Comparison of ENCODE assay signal across 8 cellular contexts in the genomic region with DNA sequence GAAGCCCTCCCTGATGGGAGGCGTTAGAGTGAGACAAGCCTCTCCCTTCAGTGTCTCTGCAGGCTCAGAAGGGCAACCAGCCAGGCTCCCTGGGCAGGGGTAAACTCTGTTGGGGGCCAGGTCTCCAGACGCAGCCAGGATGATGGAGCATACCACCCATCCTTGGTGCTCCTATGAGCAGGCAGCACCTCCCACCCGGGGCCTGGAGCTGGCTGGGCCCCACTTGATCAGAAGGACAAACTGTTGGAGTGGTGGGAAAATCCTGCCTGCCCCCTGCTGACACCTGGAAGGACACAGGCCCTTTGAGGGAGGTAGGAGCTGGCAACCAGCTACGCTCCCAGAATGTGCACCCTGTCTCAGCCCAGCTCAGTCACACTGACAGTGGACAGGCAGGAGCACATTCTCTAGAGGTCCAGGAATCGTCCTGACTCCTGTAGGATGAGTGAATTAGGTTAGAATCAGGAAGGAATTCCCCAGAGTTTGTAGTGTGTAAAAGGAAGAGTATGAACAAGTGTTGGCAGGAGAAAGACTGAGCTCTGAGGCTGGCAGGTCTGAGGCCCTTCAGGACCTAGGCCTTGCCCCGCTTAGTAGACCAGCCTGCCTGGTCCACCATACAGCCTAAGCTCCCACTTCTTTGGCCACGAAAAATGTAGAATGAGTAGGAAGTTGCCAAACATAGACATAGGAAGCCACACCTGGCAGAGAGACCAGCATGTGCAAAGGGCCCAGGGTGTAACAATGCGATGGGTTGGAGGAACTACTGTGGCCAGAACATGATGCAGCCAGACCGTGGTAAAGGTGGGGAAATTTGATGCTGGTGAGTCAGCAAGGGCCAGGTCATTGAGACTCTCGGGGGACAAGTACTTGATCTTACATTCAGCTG. TPM values are rescaled to one million over a fixed set of nuclear protein-coding genes. Genes with fewer than 3 reads are reported as not detected.
DNase-seq lines count a peak whose midpoint lies in the region; ATAC-seq and TF ChIP-seq lines count a peak whose summit lies in the region.

No MANE protein-coding gene starts in this region.

- ATAC-seq in stimulated activated naive CD8-positive, alpha-beta T cell treated with anti-CD3 and anti-CD28 coated beads, Interleukin-15, amount 100 ng/mL, for 72 hours = peak; percentile 79

- H3K27ac ChIP-seq in left ventricle myocardium inferior (replicated peaks) = peak overlapping the region; percentile 99

- intact Hi-C loops in left ventricle myocardium inferior (cut with micrococcal nuclease) = no loop called here

- no peak overlapping the region for H3K4me3 ChIP-seq in left ventricle myocardium inferior

- H3K4me3 Mint-ChIP-seq in stimulated activated naive CD8-positive, alpha-beta T cell treated with anti-CD3 and anti-CD28 coated beads, Interleukin-15, amount 100 ng/mL, for 72 hours = no peak overlapping the region

- TF ChIP-seq CTCF in left ventricle myocardium inferior (IDR thresholded peaks at IDR 0.05; ENCODE audit: borderline replicate concordance) = no peak

- peak; percentile 34 for DNase-seq in NCI-H2171 treated with DMSO at 0.1 percent for 48 hours (lab: John Stamatoyannopoulos, UW)
- DNase-seq in NCI-H2171 (lab: John Stamatoyannopoulos, UW) = no peak
- peak; percentile 66 for DNase-seq in RPMI7951 (ENCODE audit: low read depth)
- DNase-seq in left ventricle myocardium inferior = no peak
- DNase-seq in stimulated activated naive CD8-positive, alpha-beta T cell treated with anti-CD3 and anti-CD28 coated beads, Interleukin-15, amount 100 ng/mL, for 72 hours = no peak
- DNase-seq in SIG-M5 treated with dmso at 0.1 percent for 504 hours (lab: John Stamatoyannopoulos, UW; ENCODE audit: unreplicated experiment) = no peak
- DNase-seq in NCI-H2196 (lab: John Stamatoyannopoulos, UW; ENCODE audit: unreplicated experiment) = no peak
- no peak for DNase-seq in amniotic stem cell (lab: John Stamatoyannopoulos, UW)

- H3K36me3 ChIP-seq in left ventricle myocardium inferior = peaks cover 6% of the 10 kb centered on the region

- H3K27me3 ChIP-seq in left ventricle myocardium inferior (ENCODE audit: low read depth) = no peaks in the 10 kb centered on the region

- peaks cover 100% of the 10 kb centered on the region for H3K4me1 ChIP-seq in left ventricle myocardium inferior

- no peak overlapping the region for H3K27ac Mint-ChIP-seq in stimulated activated naive CD8-positive, alpha-beta T cell treated with anti-CD3 and anti-CD28 coated beads, Interleukin-15, amount 100 ng/mL, for 72 hours

- H3K27me3 Mint-ChIP-seq in stimulated activated naive CD8-positive, alpha-beta T cell treated with anti-CD3 and anti-CD28 coated beads, Interleukin-15, amount 100 ng/mL, for 72 hours = no peaks in the 10 kb centered on the region

- peaks cover 3% of the 10 kb centered on the region for H3K4me1 Mint-ChIP-seq in stimulated activated naive CD8-positive, alpha-beta T cell treated with anti-CD3 and anti-CD28 coated beads, Interleukin-15, amount 100 ng/mL, for 72 hours

- no peaks in the 10 kb centered on the region for H3K9me3 Mint-ChIP-seq in stimulated activated naive CD8-positive, alpha-beta T cell treated with anti-CD3 and anti-CD28 coated beads, Interleukin-15, amount 100 ng/mL, for 72 hours

- no peaks in the 10 kb centered on the region for H3K9me3 ChIP-seq in left ventricle myocardium inferior (replicated peaks)

RNA-seq across cellular contexts. Expression of a gene that starts 19.1 kb away (rescaled TPM):
- total RNA-seq in RPMI7951 (2014; rRNA removed; shearing (Covaris generic)) = 9.1 and 9.4 TPM in 2 replicates
- total RNA-seq in left ventricle myocardium inferior = 53.1 TPM

RNA-seq across cellular contexts. Expression of a gene that starts 49.0 kb away (rescaled TPM):
- total RNA-seq in RPMI7951 (2014; rRNA removed; shearing (Covaris generic)) = 4.2 and 5.1 TPM in 2 replicates
- total RNA-seq in left ventricle myocardium inferior = 1.6 TPM

RNA-seq across cellular contexts. Expression of a gene that starts 55.0 kb away (rescaled TPM):
- 6.0 and 9.9 TPM in 2 replicates for total RNA-seq in RPMI7951 (2014; rRNA removed; shearing (Covaris generic))
- total RNA-seq in left ventricle myocardium inferior = 2.2 TPM

Comparison
In these comparisons a context has a peak if more than half of its experiments do, and no peak if none do; other contexts are left out.
1. DNase-seq: peak in NCI-H2171 treated with DMSO at 0.1 percent for 48 hours (single experiment) and RPMI7951 (single experiment); none in NCI-H2171 (single experiment), left ventricle myocardium inferior (single experiment), stimulated activated naive CD8-positive, alpha-beta T cell treated with anti-CD3 and anti-CD28 coated beads, Interleukin-15, amount 100 ng/mL, for 72 hours (0 of 2), SIG-M5 treated with dmso at 0.1 percent for 504 hours (single experiment), NCI-H2196 (single experiment) and amniotic stem cell (single experiment).